ENCODE assay signal across 22 cellular contexts in genomic region chr10:91805110-91805825, GRCh38. TPM values are rescaled to one million over a fixed set of nuclear protein-coding genes. Genes with fewer than 3 reads are reported as not detected.
A peak's percentile ranks its signal among the peaks of the same experiment; 100 is the strongest.
DNase-seq lines count a peak whose midpoint lies in the region; ATAC-seq lines count a peak whose summit lies in the region.
"Had no signal": no experiment of that assay in that cellular context is flagged by ENCODE, and none has a peak within 500 bp of the region (broad histone marks: within the 10 kb centered on the region; RNA-seq: fewer than 3 reads in every experiment).

No MANE protein-coding gene starts in this region.

- H3K36me3 ChIP-seq in CD4-positive, CD25-positive, alpha-beta regulatory T cell (ENCODE audit: control insufficient read depth, insufficient read depth, low read length), result peaks cover 35% of the 10 kb centered on the region
- peaks cover 0 to 13% (median 0%) of the 10 kb centered on the region in 3 experiments for H3K36me3 ChIP-seq in naive thymus-derived CD4-positive, alpha-beta T cell (ENCODE audit: control insufficient read depth in 2 of 3, insufficient read depth in 3 of 3, low read length in 3 of 3)

- peaks cover 25% of the 10 kb centered on the region for H3K36me3 Mint-ChIP-seq in CD4-positive, CD25-positive, alpha-beta regulatory T cell
- H3K36me3 Mint-ChIP-seq in naive thymus-derived CD4-positive, alpha-beta T cell, result peaks cover 6 to 33% (median 17%) of the 10 kb centered on the region in 5 donors

- ATAC-seq in CD4-positive, CD25-positive, alpha-beta regulatory T cell (ENCODE audit: low read depth in 2 of 2), result no peak
- no peak for ATAC-seq in naive thymus-derived CD4-positive, alpha-beta T cell
- ATAC-seq in HG03139 (IDR thresholded peaks at IDR 0.05; ENCODE audit: unreplicated experiment) (no peak), HG02981 (IDR thresholded peaks at IDR 0.05; ENCODE audit: unreplicated experiment) (no peak)
- ATAC-seq: gastroesophageal sphincter; naive thymus-derived CD8-positive, alpha-beta T cell; upper lobe of right lung had no signal

- no peak overlapping the region for H3K4me3 ChIP-seq in CD4-positive, CD25-positive, alpha-beta regulatory T cell (ENCODE audit: low read depth, low read length)
- H3K4me3 ChIP-seq in naive thymus-derived CD4-positive, alpha-beta T cell (ENCODE audit: low read length), result no peak overlapping the region
- H3K4me3 ChIP-seq: BLaER1 treated with 17β-estradiol and CSF1 and Interleukin-3, amounts not matched to agents 10 nM and 100 nM; gastroesophageal sphincter; lung; PC-9; upper lobe of right lung had no signal

- peaks cover 45 to 86% (median 67%) of the 10 kb centered on the region in 4 donors for H3K4me1 Mint-ChIP-seq in CD4-positive, CD25-positive, alpha-beta regulatory T cell
- H3K4me1 Mint-ChIP-seq in naive thymus-derived CD4-positive, alpha-beta T cell, result peaks cover 42 to 85% (median 81%) of the 10 kb centered on the region in 7 donors

- H3K4me3 Mint-ChIP-seq in CD4-positive, CD25-positive, alpha-beta regulatory T cell, result peak overlapping the region in 3 of 4 donors; percentile 0 to 20 (median 4)
- H3K4me3 Mint-ChIP-seq in naive thymus-derived CD4-positive, alpha-beta T cell, result peak overlapping the region in 5 of 10 donors; percentile 13 to 30 (median 20)
- H3K4me3 Mint-ChIP-seq: activated CD4-positive, alpha-beta T cell treated with anti-CD3 and anti-CD28 coated beads, Interleukin-2, amount 10 ng/mL, durations not matched to agents 24 days and 14 days; H9 had no signal

- POLR2A ChIA-PET in naive thymus-derived CD4-positive, alpha-beta T cell (lab: Charles Lee), result no interaction called here

- DNase-seq in CD4-positive, CD25-positive, alpha-beta regulatory T cell, result no peak
- peak; percentile 3 for DNase-seq in EH (ENCODE audit: low read depth)
- peak; percentile 49 for DNase-seq in amniotic epithelial cell (ENCODE audit: low read depth)
- no peak for DNase-seq in naive thymus-derived CD4-positive, alpha-beta T cell
- DNase-seq in effector CD8-positive, alpha-beta T cell (lab: John Stamatoyannopoulos, UW), result no peak
- DNase-seq in iPS-NIHi11 (ENCODE audit: low spot score), result no peak
- DNase-seq: activated CD4-positive, alpha-beta T cell treated with anti-CD3 and anti-CD28 coated beads, Interleukin-2, amount 10 ng/mL, durations not matched to agents 24 days and 14 days; amygdala; H9; KG1; naive thymus-derived CD8-positive, alpha-beta T cell; NCI-H1105 treated with DMSO at 0.1 percent for 48 hours; NCI-H774; PC-9; stimulated activated naive CD4-positive, alpha-beta T cell; T1000; upper lobe of right lung had no signal

- no peaks in the 10 kb centered on the region for H3K27me3 ChIP-seq in CD4-positive, CD25-positive, alpha-beta regulatory T cell (ENCODE audit: control insufficient read depth, insufficient read depth, low read length)
- H3K27me3 ChIP-seq in naive thymus-derived CD4-positive, alpha-beta T cell (ENCODE audit: control insufficient read depth in 2 of 2, insufficient read depth in 2 of 2, low read length in 2 of 2), result no peaks in the 10 kb centered on the region
- H3K27me3 ChIP-seq: BLaER1 treated with 17β-estradiol and CSF1 and Interleukin-3, amounts not matched to agents 10 nM and 100 nM; gastroesophageal sphincter; upper lobe of right lung had no signal

- H3K9me3 ChIP-seq in CD4-positive, CD25-positive, alpha-beta regulatory T cell (ENCODE audit: control insufficient read depth in 2 of 2, low read length in 2 of 2), result no peaks in the 10 kb centered on the region
- H3K9me3 ChIP-seq in naive thymus-derived CD4-positive, alpha-beta T cell (ENCODE audit: control insufficient read depth in 2 of 3, low read length in 3 of 3), result no peaks in the 10 kb centered on the region
- H3K9me3 ChIP-seq: BLaER1 treated with 17β-estradiol and CSF1 and Interleukin-3, amounts not matched to agents 10 nM and 100 nM; gastroesophageal sphincter; upper lobe of right lung had no signal

- H3K27ac ChIP-seq in CD4-positive, CD25-positive, alpha-beta regulatory T cell (ENCODE audit: insufficient read depth, low read length, poor library complexity, severe bottlenecking), result peak overlapping the region; percentile 9
- no peak overlapping the region for H3K27ac ChIP-seq in naive thymus-derived CD4-positive, alpha-beta T cell (ENCODE audit: low read depth, low read length)
- H3K27ac ChIP-seq: BLaER1 treated with 17β-estradiol and CSF1 and Interleukin-3, amounts not matched to agents 10 nM and 100 nM; gastroesophageal sphincter; PC-9; upper lobe of right lung had no signal

- H3K4me1 ChIP-seq in CD4-positive, CD25-positive, alpha-beta regulatory T cell (ENCODE audit: control insufficient read depth, insufficient read depth, low read length, poor library complexity, severe bottlenecking), result peaks cover 30% of the 10 kb centered on the region
- peaks cover 17 to 29% of the 10 kb centered on the region in 2 donors for H3K4me1 ChIP-seq in naive thymus-derived CD4-positive, alpha-beta T cell (ENCODE audit: control insufficient read depth in 2 of 2, insufficient read depth in 2 of 2, low read length in 2 of 2)

- no peaks in the 10 kb centered on the region for H3K27me3 Mint-ChIP-seq in CD4-positive, CD25-positive, alpha-beta regulatory T cell
- H3K27me3 Mint-ChIP-seq in naive thymus-derived CD4-positive, alpha-beta T cell, result no peaks in the 10 kb centered on the region
- H3K27me3 Mint-ChIP-seq: activated CD4-positive, alpha-beta T cell treated with anti-CD3 and anti-CD28 coated beads, Interleukin-2, amount 10 ng/mL, durations not matched to agents 24 days and 14 days; naive thymus-derived CD8-positive, alpha-beta T cell had no signal

- intact Hi-C loops in naive thymus-derived CD4-positive, alpha-beta T cell (cut with micrococcal nuclease), result no loop called here

- CTCF ChIA-PET in naive thymus-derived CD4-positive, alpha-beta T cell (lab: Charles Lee), result no interaction called here

- H3K27ac Mint-ChIP-seq in CD4-positive, CD25-positive, alpha-beta regulatory T cell, result peak overlapping the region in 2 of 3 donors; percentile 2 to 83
- peak overlapping the region in 5 of 9 donors; percentile 1 to 53 (median 14) for H3K27ac Mint-ChIP-seq in naive thymus-derived CD4-positive, alpha-beta T cell
- H3K27ac Mint-ChIP-seq: activated CD4-positive, alpha-beta T cell treated with anti-CD3 and anti-CD28 coated beads, Interleukin-2, amount 10 ng/mL, durations not matched to agents 24 days and 14 days had no signal

- H3K9me3 Mint-ChIP-seq in CD4-positive, CD25-positive, alpha-beta regulatory T cell, result peaks cover 0 to 2% (median 0%) of the 10 kb centered on the region in 7 donors
- no peaks in the 10 kb centered on the region for H3K9me3 Mint-ChIP-seq in naive thymus-derived CD4-positive, alpha-beta T cell
- H3K9me3 Mint-ChIP-seq: H9; naive thymus-derived CD8-positive, alpha-beta T cell had no signal

RNA-seq across cellular contexts. Expression of gene TNKS2, which starts 7.0 kb away (rescaled TPM):
- total RNA-seq in CD4-positive, CD25-positive, alpha-beta regulatory T cell, result 48.4 TPM
- polyA plus RNA-seq in CD4-positive, CD25-positive, alpha-beta regulatory T cell, result 10 to 100 TPM; 21.8 to 25.0 (median 23.7) TPM
- total RNA-seq in naive thymus-derived CD4-positive, alpha-beta T cell, result 10 to 100 TPM; 35.0 to 57.3 (median 41.5) TPM
- polyA plus RNA-seq in naive thymus-derived CD4-positive, alpha-beta T cell, result 10 to 100 TPM; 15.8 to 23.7 TPM

Comparison
In these comparisons a context has a peak if more than half of its experiments do, and no peak if none do; other contexts are left out.
1. DNase-seq: peak in EH (single experiment) and amniotic epithelial cell (single experiment); none in CD4-positive, CD25-positive, alpha-beta regulatory T cell (0 of 3), naive thymus-derived CD4-positive, alpha-beta T cell (0 of 9), effector CD8-positive, alpha-beta T cell (single experiment) and iPS-NIHi11 (single experiment).